Comparison of ENCODE assay signal across 21 cellular contexts in the genomic region with DNA sequence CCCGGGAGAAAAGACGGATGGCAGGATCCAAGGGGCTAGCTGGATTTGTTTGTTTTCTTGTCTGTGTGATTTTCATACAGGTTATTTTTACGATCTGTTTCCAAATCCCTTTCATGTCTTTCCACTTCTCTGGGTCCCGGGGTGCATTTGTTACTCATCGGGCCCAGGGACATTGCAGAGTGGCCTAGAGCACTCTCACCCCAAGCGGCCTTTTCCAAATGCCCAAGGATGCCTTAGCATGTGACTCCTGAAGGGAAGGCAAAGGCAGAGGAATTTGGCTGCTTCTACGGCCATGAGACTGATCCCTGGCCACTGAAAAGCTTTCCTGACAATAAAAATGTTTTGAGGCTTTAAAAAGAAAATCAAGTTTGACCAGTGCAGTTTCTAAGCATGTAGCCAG.
"Had no signal": no experiment of that assay in that cellular context is flagged by ENCODE, and none has a peak within 500 bp of the region (broad histone marks: within the 10 kb centered on the region; RNA-seq: fewer than 3 reads in every experiment).

No MANE protein-coding gene starts in this region.

- DNase-seq: activated CD4-positive, alpha-beta T cell treated with anti-CD3 and anti-CD28 coated beads for 4 hours; activated CD4-positive, CD25-positive, alpha-beta regulatory T cell; activated effector memory CD4-positive, alpha-beta T cell treated with Interleukin-2 at 50 U/mL for 16 hours; activated naive CD4-positive, alpha-beta T cell treated with anti-CD3 and anti-CD28 coated beads for 36 hours; anterior cingulate cortex; body of pancreas; cortex of kidney; kidney; lower lobe of right lung; midbrain; occipital lobe; right lobe of liver; stimulated activated CD4-positive, alpha-beta T cell treated with anti-CD3 and anti-CD28 coated beads, Interleukin-1b, Interleukin-23, amount 100 ng/mL, for 48 hours; stomach; T-helper 9 cell; transverse colon; uterus had no signal

- H3K4me3 ChIP-seq: body of pancreas, cardiac muscle cell, lower lobe of right lung, right lobe of liver, skin epidermis, stomach, suprapubic skin, transverse colon, uterus had no signal

- H3K27me3 ChIP-seq: body of pancreas, cardiac muscle cell, foreskin keratinocyte, right lobe of liver, stomach, suprapubic skin, transverse colon, uterus had no signal

- H3K27ac ChIP-seq: body of pancreas, cardiac muscle cell, foreskin keratinocyte, lower lobe of right lung, right lobe of liver, stomach, suprapubic skin, transverse colon, uterus had no signal

- H3K9me3 ChIP-seq: body of pancreas, lower lobe of right lung, right lobe of liver, stomach, suprapubic skin, transverse colon, uterus had no signal

- H3K4me1 ChIP-seq: body of pancreas, foreskin keratinocyte, lower lobe of right lung, right lobe of liver, stomach, transverse colon, uterus had no signal

- FAIRE-seq: kidney had no signal

- ATAC-seq: body of pancreas, lower lobe of right lung had no signal

- H3K36me3 ChIP-seq: cardiac muscle cell, right lobe of liver, uterus had no signal
